In genomic region chr11:130166457-130166784, GRCh38 we compare ENCODE assay signal across 9 cellular contexts. TPM values are rescaled to one million over a fixed set of nuclear protein-coding genes. Genes with fewer than 3 reads are reported as not detected.
DNase-seq lines count a peak whose midpoint lies in the region; ATAC-seq and TF ChIP-seq lines count a peak whose summit lies in the region.
"Had no signal": no experiment of that assay in that cellular context is flagged by ENCODE, and none has a peak within 500 bp of the region (broad histone marks: within the 10 kb centered on the region; RNA-seq: fewer than 3 reads in every experiment).

No MANE protein-coding gene starts in this region.

- H3K36me3 ChIP-seq in Panc1 (ENCODE audit: control insufficient read depth, insufficient read depth, low read length) (no peaks in the 10 kb centered on the region), vagina (no peaks in the 10 kb centered on the region)

- in situ Hi-C loops in Panc1 (cut with HindIII; ENCODE audit: low pct_unique_long_range_greater_than_20kb, low sequenced_read_pairs), result no loop called here

- H3K36me3 Mint-ChIP-seq in activated T-cell treated with anti-CD3 and anti-CD28 coated beads, Interleukin-2, amount 50 U/mL, for 4 hours (ENCODE audit: insufficient read depth), result no peaks in the 10 kb centered on the region
- H3K36me3 Mint-ChIP-seq: activated naive CD8-positive, alpha-beta T cell had no signal

- H3K4me1 ChIP-seq in Panc1 (ENCODE audit: control insufficient read depth, insufficient read depth, low read length) (0 out of 2 replicates have a peak, but pooled peaks cover 5% of the 10 kb centered on the region), vagina (peaks cover 13% of the 10 kb centered on the region)

- POLR2A ChIA-PET in Panc1 (lab: Charles Lee), result no interaction called here

- peak; percentile 87 for DNase-seq in 8988T
- peak; percentile 88 for DNase-seq in Panc1 (ENCODE audit: low read depth, low spot score)
- peak; percentile 93 to 95 for DNase-seq in foreskin fibroblast
- DNase-seq in vagina (ENCODE audit: extremely low spot score in 2 of 2), result no peak
- no peak for DNase-seq in activated T-cell treated with anti-CD3 and anti-CD28 coated beads, Interleukin-2, amount 50 U/mL, for 4 hours
- no peak for DNase-seq in NOMO-1 treated with DMSO at 0.1 percent for 48 hours (lab: John Stamatoyannopoulos, UW; ENCODE audit: unreplicated experiment)

- H3K27me3 Mint-ChIP-seq in activated T-cell treated with anti-CD3 and anti-CD28 coated beads, Interleukin-2, amount 50 U/mL, for 4 hours (ENCODE audit: low read depth), result peaks cover 56% of the 10 kb centered on the region

- ATAC-seq in GM21390 (IDR thresholded peaks at IDR 0.05; ENCODE audit: unreplicated experiment) (peak; percentile 79), Panc1 (peak; percentile 89), GM21576 (IDR thresholded peaks at IDR 0.05; ENCODE audit: unreplicated experiment) (no peak)
- no peak for ATAC-seq in activated T-cell treated with anti-CD3 and anti-CD28 coated beads, Interleukin-2, amount 50 U/mL, for 4 hours

- BruUV-seq in Panc1 (replicated peaks; lab: Mats Ljungman, UMichigan), result no TSS peak

- CTCF ChIA-PET in Panc1 (lab: Charles Lee), result no interaction called here

- TF ChIP-seq CTCF in Panc1 (IDR thresholded peaks at IDR 0.05), result no peak
- TF ChIP-seq CTCF in foreskin fibroblast (IDR thresholded peaks at IDR 0.05; ENCODE audit: low read depth, low read length), result no peak
- no peak for TF ChIP-seq CTCF in vagina (IDR thresholded peaks at IDR 0.05)

- peaks cover 3% of the 10 kb centered on the region for H3K4me1 Mint-ChIP-seq in activated T-cell treated with anti-CD3 and anti-CD28 coated beads, Interleukin-2, amount 50 U/mL, for 4 hours (ENCODE audit: low read depth)

- H3K27ac ChIP-seq in Panc1 (ENCODE audit: low read length) (no peak overlapping the region), vagina (no peak overlapping the region)

- TF ChIP-seq POLR2A in vagina (IDR thresholded peaks at IDR 0.05), result no peak

- H3K9me3 ChIP-seq in Panc1 (ENCODE audit: control insufficient read depth, insufficient read depth, low read depth, low read length), result no peaks in the 10 kb centered on the region
- no peaks in the 10 kb centered on the region for H3K9me3 ChIP-seq in vagina

- intact Hi-C loops in Panc1 (cut with micrococcal nuclease; ENCODE audit: unreplicated experiment) (no loop called here), vagina (cut with DNase I) (no loop called here)

- H3K4me3 ChIP-seq in Panc1 (ENCODE audit: low read depth in 2 of 2, low read length in 2 of 2) (no peak overlapping the region), foreskin fibroblast (ENCODE audit: low read depth in 1 of 2, low read length in 2 of 2) (no peak overlapping the region), vagina (no peak overlapping the region)

- H3K27me3 ChIP-seq in Panc1 (ENCODE audit: control insufficient read depth, insufficient read depth, low read length), result no peaks in the 10 kb centered on the region; the same call in 1 of the 2 replicates
- H3K27me3 ChIP-seq in vagina, result no peaks in the 10 kb centered on the region

- no peaks in the 10 kb centered on the region for H3K9me3 Mint-ChIP-seq in activated T-cell treated with anti-CD3 and anti-CD28 coated beads, Interleukin-2, amount 50 U/mL, for 4 hours

- no peak overlapping the region for H3K4me3 Mint-ChIP-seq in activated T-cell treated with anti-CD3 and anti-CD28 coated beads, Interleukin-2, amount 50 U/mL, for 4 hours
- H3K4me3 Mint-ChIP-seq: activated naive CD8-positive, alpha-beta T cell had no signal

RNA-seq across cellular contexts. Expression of gene ST14, which starts 6.8 kb away (rescaled TPM):
- total RNA-seq in Panc1 (2021; ENCODE audit: unreplicated experiment) (1.8 TPM), vagina (43.2 TPM)
- polyA plus RNA-seq in Panc1 (2012; ENCODE audit: insufficient read length), result 1.9 TPM
- under 1 TPM; 0.21 to 0.30 (median 0.28) TPM for total RNA-seq in activated T-cell treated with anti-CD3 and anti-CD28 coated beads, Interleukin-2, amount 50 U/mL, for 4 hours

Comparison
In these comparisons a context has a peak if more than half of its experiments do, and no peak if none do; other contexts are left out.
1. DNase-seq: peak in 8988T (single experiment), Panc1 (single experiment) and foreskin fibroblast (2 of 2); none in vagina (0 of 2), activated T-cell treated with anti-CD3 and anti-CD28 coated beads, Interleukin-2, amount 50 U/mL, for 4 hours (single experiment) and NOMO-1 treated with DMSO at 0.1 percent for 48 hours (single experiment).
2. ATAC-seq: peak in GM21390 (single experiment) and Panc1 (single experiment); none in activated T-cell treated with anti-CD3 and anti-CD28 coated beads, Interleukin-2, amount 50 U/mL, for 4 hours (0 of 2) and GM21576 (single experiment).
3. RNA of gene ST14, which starts 6.8 kb away (total RNA-seq): 43.2 TPM in vagina (single experiment); 1.8 TPM in Panc1 (single experiment) and 0.21 to 0.30 TPM in activated T-cell treated with anti-CD3 and anti-CD28 coated beads, Interleukin-2, amount 50 U/mL, for 4 hours; every median in the first group is over 10 times any median in the second.